17 cellular contexts compared by ENCODE assay signal in genomic region chr12:16608346-16608745, GRCh38. TPM values are rescaled to one million over a fixed set of nuclear protein-coding genes. Genes with fewer than 3 reads are reported as not detected.
A peak's percentile ranks its signal among the peaks of the same experiment; 100 is the strongest.
DNase-seq lines count a peak whose midpoint lies in the region; ATAC-seq and TF ChIP-seq lines count a peak whose summit lies in the region.
"Had no signal": no experiment of that assay in that cellular context is flagged by ENCODE, and none has a peak within 500 bp of the region (broad histone marks: within the 10 kb centered on the region; RNA-seq: fewer than 3 reads in every experiment).

No MANE protein-coding gene starts in this region.

- intact Hi-C loops in body of pancreas (cut with DNase I) (no loop called here), thyroid gland (cut with DNase I) (no loop called here)

- H3K9me3 Mint-ChIP-seq in activated T-cell treated with anti-CD3 and anti-CD28 coated beads, Interleukin-2, amount 50 U/mL, for 72 hours: peaks cover 3 to 4% of the 10 kb centered on the region in 2 donors
- H3K9me3 Mint-ChIP-seq: mesothelial cell of epicardium had no signal

- DNase-seq in NCI-H1694 treated with DMSO at 0.1 percent for 48 hours (lab: John Stamatoyannopoulos, UW) (peak; percentile 66), NCI-H1694 (lab: John Stamatoyannopoulos, UW) (no peak), body of pancreas (no peak), middle frontal gyrus (ENCODE audit: extremely low spot score, low spot score) (peak; percentile 1), thyroid gland (no peak), RWPE1 (ENCODE audit: low spot score) (no peak)
- no peak for DNase-seq in activated T-cell treated with anti-CD3 and anti-CD28 coated beads, Interleukin-2, amount 50 U/mL, for 72 hours
- DNase-seq: activated CD4-positive, alpha-beta T cell treated with anti-CD3 and anti-CD28 coated beads for 4 hours; activated CD8-positive, alpha-beta memory T cell treated with anti-CD3 and anti-CD28 coated beads, Interleukin-2, amount 50 U/mL, for 4 hours; aorta; CD4-positive, CD25-positive, alpha-beta regulatory T cell; cortex of kidney had no signal

- H3K4me1 Mint-ChIP-seq in activated T-cell treated with anti-CD3 and anti-CD28 coated beads, Interleukin-2, amount 50 U/mL, for 72 hours (ENCODE audit: low read depth): peaks cover 4% of the 10 kb centered on the region
- H3K4me1 Mint-ChIP-seq: CD4-positive, CD25-positive, alpha-beta regulatory T cell had no signal

- WGBS in body of pancreas, 2 donors: 25 to 41% methylated on average over 4 of the region's 4 CpGs
- 69 to 87% methylated on average over 4 of the region's 4 CpGs for WGBS in thyroid gland, 2 donors

- TF ChIP-seq POLR2A in body of pancreas (IDR thresholded peaks at IDR 0.05): no peak
- no peak for TF ChIP-seq POLR2A in thyroid gland (IDR thresholded peaks at IDR 0.05)

- H3K9me3 ChIP-seq in body of pancreas (no peaks in the 10 kb centered on the region), thyroid gland (no peaks in the 10 kb centered on the region)
- H3K9me3 ChIP-seq: A549, SJSA1 had no signal

- no peaks in the 10 kb centered on the region for H3K36me3 ChIP-seq in body of pancreas (replicated peaks in 1 of 2; ENCODE audit: insufficient read depth in 1 of 2, low read depth in 2 of 2)
- no peaks in the 10 kb centered on the region for H3K36me3 ChIP-seq in thyroid gland
- H3K36me3 ChIP-seq: SJSA1 had no signal

- no peak overlapping the region for H3K27ac Mint-ChIP-seq in activated T-cell treated with anti-CD3 and anti-CD28 coated beads, Interleukin-2, amount 50 U/mL, for 72 hours
- H3K27ac Mint-ChIP-seq: CD4-positive, CD25-positive, alpha-beta regulatory T cell; mesothelial cell of epicardium had no signal

- peaks cover 6% of the 10 kb centered on the region in 2 donors for H3K36me3 Mint-ChIP-seq in activated T-cell treated with anti-CD3 and anti-CD28 coated beads, Interleukin-2, amount 50 U/mL, for 72 hours (ENCODE audit: insufficient read depth in 2 of 2)
- H3K36me3 Mint-ChIP-seq: CD4-positive, CD25-positive, alpha-beta regulatory T cell; mesothelial cell of epicardium had no signal

- peaks cover 49% of the 10 kb centered on the region for H3K27me3 Mint-ChIP-seq in activated T-cell treated with anti-CD3 and anti-CD28 coated beads, Interleukin-2, amount 50 U/mL, for 72 hours (ENCODE audit: low read depth)

- H3K4me1 ChIP-seq in body of pancreas: peaks cover 18% of the 10 kb centered on the region
- peaks cover 20 to 34% of the 10 kb centered on the region in 2 donors for H3K4me1 ChIP-seq in thyroid gland
- H3K4me1 ChIP-seq: SJSA1 had no signal

- peak overlapping the region; percentile 74 to 88 (median 78) for H3K27ac ChIP-seq in body of pancreas
- peak overlapping the region; percentile 97 to 99 (median 97) for H3K27ac ChIP-seq in thyroid gland
- no peak overlapping the region for H3K27ac ChIP-seq in RWPE1
- H3K27ac ChIP-seq: A549, epithelial cell of prostate, SJSA1 had no signal

- CTCF ChIA-PET in RWPE1 (lab: Yijun Ruan, JAX): no interaction called here

- ATAC-seq in body of pancreas: no peak
- ATAC-seq in GM18519 (IDR thresholded peaks at IDR 0.05; ENCODE audit: low FRiP score, unreplicated experiment): no peak
- ATAC-seq in activated T-cell treated with anti-CD3 and anti-CD28 coated beads, Interleukin-2, amount 50 U/mL, for 72 hours (replicated peaks in 1 of 2): no peak
- ATAC-seq: A549 had no signal

- H3K4me3 ChIP-seq in body of pancreas: no peak overlapping the region
- H3K4me3 ChIP-seq in thyroid gland (replicated peaks in 1 of 3): no peak overlapping the region
- H3K4me3 ChIP-seq: A549, SJSA1 had no signal

- TF ChIP-seq CTCF in body of pancreas (IDR thresholded peaks at IDR 0.05): no peak
- no peak for TF ChIP-seq CTCF in thyroid gland (IDR thresholded peaks at IDR 0.05)
- no peak for TF ChIP-seq CTCF in RWPE1 (conservative IDR thresholded peaks at IDR 0.05; ENCODE audit: low read depth)

- H3K4me3 Mint-ChIP-seq in activated T-cell treated with anti-CD3 and anti-CD28 coated beads, Interleukin-2, amount 50 U/mL, for 72 hours: no peak overlapping the region
- H3K4me3 Mint-ChIP-seq: CD4-positive, CD25-positive, alpha-beta regulatory T cell; mesothelial cell of epicardium had no signal

- POLR2A ChIA-PET in RWPE1 (lab: Yijun Ruan, JAX; ENCODE audit: low non-redundant PET): no interaction called here

- H3K27me3 ChIP-seq in body of pancreas: no peaks in the 10 kb centered on the region
- no peaks in the 10 kb centered on the region for H3K27me3 ChIP-seq in thyroid gland
- H3K27me3 ChIP-seq: SJSA1 had no signal

RNA-seq across cellular contexts. Expression of gene LMO3, which starts 2.4 kb away (rescaled TPM):
- total RNA-seq in body of pancreas: 10 to 100 TPM; 46.2 to 67.2 TPM
- 100 to 1,000 TPM; 132 to 282 (median 197) TPM for total RNA-seq in thyroid gland
- total RNA-seq in activated T-cell treated with anti-CD3 and anti-CD28 coated beads, Interleukin-2, amount 50 U/mL, for 72 hours: not detected
- total RNA-seq: CD4-positive, CD25-positive, alpha-beta regulatory T cell; SJSA1 had no signal

Comparison
In these comparisons a context has a peak if more than half of its experiments do, and no peak if none do; other contexts are left out.
1. DNase-seq: peak in NCI-H1694 treated with DMSO at 0.1 percent for 48 hours (single experiment) and middle frontal gyrus (single experiment); none in NCI-H1694 (single experiment), body of pancreas (0 of 4), thyroid gland (0 of 2), RWPE1 (single experiment) and activated T-cell treated with anti-CD3 and anti-CD28 coated beads, Interleukin-2, amount 50 U/mL, for 72 hours (0 of 2).
2. RNA of gene LMO3, which starts 2.4 kb away (total RNA-seq): 132 to 282 TPM in thyroid gland and 46.2 to 67.2 TPM in body of pancreas; not detected in activated T-cell treated with anti-CD3 and anti-CD28 coated beads, Interleukin-2, amount 50 U/mL, for 72 hours; every median in the first group is over 10 times any median in the second.